ENCODE assay signal across 8 cellular contexts in genomic region chr4:78551420-78552351, GRCh38. TPM values are rescaled to one million over a fixed set of nuclear protein-coding genes. Genes with fewer than 3 reads are reported as not detected.
DNase-seq lines count a peak whose midpoint lies in the region; ATAC-seq and TF ChIP-seq lines count a peak whose summit lies in the region.

ANXA3 (plus strand) TSS chr4:78551770; CDS start chr4:78554474, 2,704 bp downstream.

- H3K4me1 Mint-ChIP-seq in T-helper 17 cell, result peaks cover 4% of the 10 kb centered on the region

- peak; percentile 52 for ATAC-seq in HG02884 (IDR thresholded peaks at IDR 0.05; ENCODE audit: unreplicated experiment)
- ATAC-seq in T-helper 17 cell, result no peak
- ATAC-seq in HG03571 (IDR thresholded peaks at IDR 0.05; ENCODE audit: unreplicated experiment), result no peak

- H3K27ac Mint-ChIP-seq in T-helper 17 cell, result no peak within 1 kb of the TSS

- H3K36me3 Mint-ChIP-seq in T-helper 17 cell (ENCODE audit: low read depth), result peaks cover 3% of the 10 kb centered on the region

- peak; percentile 50 for DNase-seq in GM10266 (ENCODE audit: extremely low spot score)
- no peak for DNase-seq in T-helper 17 cell
- peak; percentile 28 to 33 for DNase-seq in erythroblast (lab: John Stamatoyannopoulos, UW)
- DNase-seq in ureter (ENCODE audit: low spot score), result peak; percentile 44
- DNase-seq in NCI-H524 treated with DMSO at 0.1 percent for 48 hours (lab: John Stamatoyannopoulos, UW), result no peak

- peak within 1 kb of the TSS; percentile 98 for H3K9ac ChIP-seq in mucosa of stomach (ENCODE audit: low read length)

- peaks cover 19% of the 10 kb centered on the region for H3K4me1 ChIP-seq in mucosa of stomach (ENCODE audit: control insufficient read depth, insufficient read depth, low read length)

- TF ChIP-seq POLR2A in erythroblast (IDR thresholded peaks at IDR 0.05; ENCODE audit: low read length), result no peak

- peaks cover 51% of the 10 kb centered on the region for H3K27me3 Mint-ChIP-seq in T-helper 17 cell

- TF ChIP-seq CTCF in GM10266 (IDR thresholded peaks at IDR 0.05; ENCODE audit: control insufficient read depth, insufficient read depth, low read depth, missing control alignments), result no peak

- no peaks in the 10 kb centered on the region for H3K36me3 ChIP-seq in mucosa of stomach (ENCODE audit: control insufficient read depth, insufficient read depth, low read length)

- H3K9me3 ChIP-seq in T-helper 17 cell (ENCODE audit: control insufficient read depth, low read length, poor library complexity, severe bottlenecking) (no peaks in the 10 kb centered on the region), mucosa of stomach (ENCODE audit: control insufficient read depth, low read length) (no peaks in the 10 kb centered on the region)

- H3K4me3 Mint-ChIP-seq in T-helper 17 cell, result peak within 1 kb of the TSS; percentile 84

- H3K4me3 ChIP-seq in mucosa of stomach (ENCODE audit: low read length), result peak within 1 kb of the TSS; percentile 81

- no peaks in the 10 kb centered on the region for H3K27me3 ChIP-seq in mucosa of stomach (ENCODE audit: control insufficient read depth, insufficient read depth, low read length)

RNA-seq across cellular contexts. Expression of gene ANXA3, which starts in this region (rescaled TPM):
- 1 to 10 TPM in 1 of 2 donors, not detected in 1; 5.1 TPM for total RNA-seq in T-helper 17 cell
- 39.4 TPM for total RNA-seq in ureter

Comparison
In these comparisons a context has a peak if more than half of its experiments do, and no peak if none do; other contexts are left out.
1. DNase-seq: peak in GM10266 (single experiment), erythroblast (2 of 2) and ureter (single experiment); none in T-helper 17 cell (0 of 3) and NCI-H524 treated with DMSO at 0.1 percent for 48 hours (single experiment).